8 cellular contexts compared by ENCODE assay signal in genomic region chr19:18091217-18091608, GRCh38. TPM values are rescaled to one million over a fixed set of nuclear protein-coding genes. Genes with fewer than 3 reads are reported as not detected.
DNase-seq lines count a peak whose midpoint lies in the region; ATAC-seq and TF ChIP-seq lines count a peak whose summit lies in the region.

No MANE protein-coding gene starts in this region.

- in situ Hi-C loops in brain microvascular endothelial cell (cut with HindIII; ENCODE audit: low pct_ligation_motif_present, low sequenced_read_pairs): no loop called here

- intact Hi-C loops in posterior vena cava (cut with DNase I): no loop called here

- H3K36me3 ChIP-seq in brain microvascular endothelial cell (replicated peaks): no peaks in the 10 kb centered on the region

- H3K27ac Mint-ChIP-seq in T-helper 1 cell treated with Interleukin-12 subunit alpha and Interleukin-12 subunit beta and Interleukin-4 antibody, amounts not matched to agents 30 μg/mL and 1 μg/mL, for 36 hours: peak overlapping the region; percentile 94
- peak overlapping the region; percentile 96 for H3K27ac Mint-ChIP-seq in activated naive CD8-positive, alpha-beta T cell treated with anti-CD3 and anti-CD28 coated beads for 36 hours

- H3K9me3 Mint-ChIP-seq in T-helper 1 cell treated with Interleukin-12 subunit alpha and Interleukin-12 subunit beta and Interleukin-4 antibody, amounts not matched to agents 30 μg/mL and 1 μg/mL, for 36 hours: no peaks in the 10 kb centered on the region
- no peaks in the 10 kb centered on the region for H3K9me3 Mint-ChIP-seq in activated naive CD8-positive, alpha-beta T cell treated with anti-CD3 and anti-CD28 coated beads for 36 hours

- ATAC-seq in HG02970 (IDR thresholded peaks at IDR 0.05; ENCODE audit: low FRiP score, unreplicated experiment): no peak

- H3K4me3 ChIP-seq in GM12865 (ENCODE audit: low read depth, low read length) (no peak overlapping the region), brain microvascular endothelial cell (ENCODE audit: low read depth, low read length) (no peak overlapping the region)

- no peaks in the 10 kb centered on the region for H3K27me3 Mint-ChIP-seq in T-helper 1 cell treated with Interleukin-12 subunit alpha and Interleukin-12 subunit beta and Interleukin-4 antibody, amounts not matched to agents 30 μg/mL and 1 μg/mL, for 36 hours (ENCODE audit: low read depth)
- H3K27me3 Mint-ChIP-seq in activated naive CD8-positive, alpha-beta T cell treated with anti-CD3 and anti-CD28 coated beads for 36 hours: no peaks in the 10 kb centered on the region

- TF ChIP-seq CTCF in GM12865 (IDR thresholded peaks at IDR 0.05; ENCODE audit: insufficient read depth, low read depth, low read length, missing control alignments) (no peak), brain microvascular endothelial cell (IDR thresholded peaks at IDR 0.05; ENCODE audit: low read depth, low read length, missing control alignments) (no peak)

- DNase-seq in GM12865 (ENCODE audit: low read depth) (peak; percentile 87), posterior vena cava (ENCODE audit: low spot score) (peak; percentile 88), SW480 (ENCODE audit: low spot score) (no peak), brain microvascular endothelial cell (no peak), NCI-H1092 treated with DMSO at 0.1 percent for 48 hours (lab: John Stamatoyannopoulos, UW) (no peak)
- DNase-seq in activated naive CD8-positive, alpha-beta T cell treated with anti-CD3 and anti-CD28 coated beads for 36 hours: peak; percentile 87

- H3K27ac ChIP-seq in brain microvascular endothelial cell: no peak overlapping the region

- H3K36me3 Mint-ChIP-seq in T-helper 1 cell treated with Interleukin-12 subunit alpha and Interleukin-12 subunit beta and Interleukin-4 antibody, amounts not matched to agents 30 μg/mL and 1 μg/mL, for 36 hours (ENCODE audit: low read depth): peaks cover 4% of the 10 kb centered on the region
- no peaks in the 10 kb centered on the region for H3K36me3 Mint-ChIP-seq in activated naive CD8-positive, alpha-beta T cell treated with anti-CD3 and anti-CD28 coated beads for 36 hours

- H3K27me3 ChIP-seq in brain microvascular endothelial cell (replicated peaks): no peaks in the 10 kb centered on the region

- peak overlapping the region; percentile 49 for H3K4me3 Mint-ChIP-seq in T-helper 1 cell treated with Interleukin-12 subunit alpha and Interleukin-12 subunit beta and Interleukin-4 antibody, amounts not matched to agents 30 μg/mL and 1 μg/mL, for 36 hours
- peak overlapping the region; percentile 36 for H3K4me3 Mint-ChIP-seq in activated naive CD8-positive, alpha-beta T cell treated with anti-CD3 and anti-CD28 coated beads for 36 hours

- peaks cover 52% of the 10 kb centered on the region for H3K4me1 Mint-ChIP-seq in T-helper 1 cell treated with Interleukin-12 subunit alpha and Interleukin-12 subunit beta and Interleukin-4 antibody, amounts not matched to agents 30 μg/mL and 1 μg/mL, for 36 hours (ENCODE audit: low read depth)
- H3K4me1 Mint-ChIP-seq in activated naive CD8-positive, alpha-beta T cell treated with anti-CD3 and anti-CD28 coated beads for 36 hours: peaks cover 54% of the 10 kb centered on the region

RNA-seq across cellular contexts. Expression of gene IL12RB1, which starts 4.5 kb away (rescaled TPM):
- total RNA-seq in activated naive CD8-positive, alpha-beta T cell treated with anti-CD3 and anti-CD28 coated beads for 36 hours: 10 to 100 TPM; 26.5 to 26.9 TPM
- 1 to 10 TPM; 1.7 to 2.3 TPM for total RNA-seq in posterior vena cava

RNA-seq across cellular contexts. Expression of gene MAST3, which starts 6.4 kb away (rescaled TPM):
- total RNA-seq in activated naive CD8-positive, alpha-beta T cell treated with anti-CD3 and anti-CD28 coated beads for 36 hours: 10 to 100 TPM; 11.8 to 14.4 TPM
- total RNA-seq in posterior vena cava: 1 to 10 TPM; 5.6 to 7.1 TPM

Comparison
In these comparisons a context has a peak if more than half of its experiments do, and no peak if none do; other contexts are left out.
1. DNase-seq: peak in GM12865 (single experiment), activated naive CD8-positive, alpha-beta T cell treated with anti-CD3 and anti-CD28 coated beads for 36 hours (single experiment) and posterior vena cava (single experiment); none in SW480 (single experiment), brain microvascular endothelial cell (single experiment) and NCI-H1092 treated with DMSO at 0.1 percent for 48 hours (single experiment).
2. RNA of gene IL12RB1, which starts 4.5 kb away (total RNA-seq): 26.5 to 26.9 TPM in activated naive CD8-positive, alpha-beta T cell treated with anti-CD3 and anti-CD28 coated beads for 36 hours; 1.7 to 2.3 TPM in posterior vena cava; every median in the first group is over 4 times any median in the second.